20 cellular contexts compared by ENCODE assay signal in genomic region chr5:91132552-91132951, GRCh38.
A peak's percentile ranks its signal among the peaks of the same experiment; 100 is the strongest.
DNase-seq lines count a peak whose midpoint lies in the region; ATAC-seq, FAIRE-seq and TF ChIP-seq lines count a peak whose summit lies in the region.
"Had no signal": no experiment of that assay in that cellular context is flagged by ENCODE, and none has a peak within 500 bp of the region (broad histone marks: within the 10 kb centered on the region; RNA-seq: fewer than 3 reads in every experiment).

No MANE protein-coding gene starts in this region.

- H3K4me2 ChIP-seq in endothelial cell of umbilical vein (ENCODE audit: insufficient read depth, low read length) (no peak overlapping the region), GM23338 (no peak overlapping the region)

- H3K27me3 Mint-ChIP-seq in GM23338 (ENCODE audit: insufficient read depth, low read depth, poor library complexity) (peaks cover 2% of the 10 kb centered on the region), CD14-positive monocyte (ENCODE audit: low read depth in 3 of 3) (peaks cover 0 to 3% (median 0%) of the 10 kb centered on the region in 3 donors)

- H3K9me3 ChIP-seq in endothelial cell of umbilical vein (replicated peaks; ENCODE audit: control insufficient read depth, insufficient read depth, low read length), result no peaks in the 10 kb centered on the region
- H3K9me3 ChIP-seq: uterus had no signal

- H3K27ac Mint-ChIP-seq in GM23338 (no peak overlapping the region), CD14-positive monocyte (peak overlapping the region in 3 of 7 donors; percentile 26 to 59 (median 28))
- H3K27ac Mint-ChIP-seq: activated CD4-positive, alpha-beta T cell treated with anti-CD3 and anti-CD28 coated beads, Interleukin-2, amount 10 ng/mL, durations not matched to agents 24 days and 14 days; stimulated activated naive CD8-positive, alpha-beta T cell treated with anti-CD3 and anti-CD28 coated beads, Interleukin-15, Interleukin-2, amounts not matched to agents 100 ng/mL and 50 ng/mL, for 24 hours had no signal

- H3K27me3 ChIP-seq in endothelial cell of umbilical vein (ENCODE audit: control insufficient read depth in 2 of 2, insufficient read depth in 2 of 2, low read length in 2 of 2) (no peaks in the 10 kb centered on the region), GM23338 (ENCODE audit: insufficient read depth) (no peaks in the 10 kb centered on the region)
- H3K27me3 ChIP-seq: uterus had no signal

- H3K36me3 ChIP-seq in endothelial cell of umbilical vein (ENCODE audit: control insufficient read depth in 2 of 2, extremely low read depth in 1 of 2, insufficient read depth in 2 of 2, low read length in 2 of 2), result no peaks in the 10 kb centered on the region
- no peaks in the 10 kb centered on the region for H3K36me3 ChIP-seq in GM23338 (ENCODE audit: insufficient read depth)
- H3K36me3 ChIP-seq: uterus had no signal

- CTCF ChIA-PET in endothelial cell of umbilical vein (lab: Charles Lee), result no interaction called here

- TF ChIP-seq POLR2A in GM12891 (IDR thresholded peaks at IDR 0.05; ENCODE audit: low read depth, low read length) (no peak), endothelial cell of umbilical vein (IDR thresholded peaks at IDR 0.05; ENCODE audit: low read depth, low read length) (no peak)

- H2AFZ ChIP-seq in endothelial cell of umbilical vein (ENCODE audit: low read depth, low read length), result peak overlapping the region; percentile 31
- H2AFZ ChIP-seq in GM23338, result no peak overlapping the region

- intact Hi-C loops in endothelial cell of umbilical vein (cut with micrococcal nuclease), result no loop called here
- intact Hi-C loops in CD14-positive monocyte (cut with micrococcal nuclease), result no loop called here

- H3K4me3 Mint-ChIP-seq in GM23338, result no peak overlapping the region
- no peak overlapping the region for H3K4me3 Mint-ChIP-seq in CD14-positive monocyte
- H3K4me3 Mint-ChIP-seq: activated CD4-positive, alpha-beta T cell treated with anti-CD3 and anti-CD28 coated beads, Interleukin-2, amount 10 ng/mL, durations not matched to agents 24 days and 14 days; activated T-cell treated with anti-CD3 and anti-CD28 coated beads, Interleukin-2, amount 50 U/mL, for 4 hours; stimulated activated naive CD8-positive, alpha-beta T cell treated with anti-CD3 and anti-CD28 coated beads, Interleukin-15, Interleukin-2, amounts not matched to agents 100 ng/mL and 50 ng/mL, for 24 hours had no signal

- no peak for FAIRE-seq in GM12891 (lab: Jason Lieb, UNC)
- FAIRE-seq in endothelial cell of umbilical vein (lab: Jason Lieb, UNC), result no peak
- FAIRE-seq: keratinocyte had no signal

- H3K4me1 Mint-ChIP-seq in GM23338 (peaks cover 4% of the 10 kb centered on the region), CD14-positive monocyte (peaks cover 10% of the 10 kb centered on the region)

- H3F3A ChIP-seq in GM23338 (replicated peaks; ENCODE audit: low read depth), result no peaks in the 10 kb centered on the region

- DNase-seq in GM12891 (ENCODE audit: insufficient read length, low spot score) (no peak), endothelial cell of umbilical vein (ENCODE audit: low read depth, low spot score) (peak; percentile 66), GM23338 (ENCODE audit: low spot score) (no peak), CD14-positive monocyte (ENCODE audit: low spot score) (no peak), NCI-H128 (lab: John Stamatoyannopoulos, UW; ENCODE audit: unreplicated experiment) (no peak)
- DNase-seq: ACHN; activated CD4-positive, alpha-beta T cell treated with anti-CD3 and anti-CD28 coated beads, Interleukin-2, amount 10 ng/mL, durations not matched to agents 24 days and 14 days; activated T-cell treated with anti-CD3 and anti-CD28 coated beads, Interleukin-2, amount 50 U/mL, for 4 hours; GF-D8; NCI-H2171 treated with DMSO at 0.1 percent for 48 hours; nucleus accumbens; Right ventricle myocardium superior; T-helper 9 cell; uterus had no signal

- H3K27ac ChIP-seq in endothelial cell of umbilical vein (ENCODE audit: insufficient read depth, low read depth, low read length), result no peak overlapping the region
- H3K27ac ChIP-seq in GM23338 (ENCODE audit: low read depth), result no peak overlapping the region
- H3K27ac ChIP-seq: epithelial cell of prostate, uterus had no signal

- no peaks in the 10 kb centered on the region for H3K36me3 Mint-ChIP-seq in GM23338 (ENCODE audit: low read depth)
- H3K36me3 Mint-ChIP-seq in CD14-positive monocyte, result peaks cover 2 to 7% of the 10 kb centered on the region in 2 donors

- no peaks in the 10 kb centered on the region for H3K9me1 ChIP-seq in endothelial cell of umbilical vein (replicated peaks; ENCODE audit: control insufficient read depth, extremely low read depth, insufficient read depth, low read length)

- TF ChIP-seq CTCF in endothelial cell of umbilical vein (IDR thresholded peaks at IDR 0.05; ENCODE audit: extremely low read depth in 1 of 2, insufficient read depth in 1 of 2, low read depth in 1 of 2, low read length in 2 of 2) (no peak), GM23338 (conservative IDR thresholded peaks at IDR 0.05; ENCODE audit: low read depth in 2 of 2) (no peak), CD14-positive monocyte (IDR thresholded peaks at IDR 0.05) (no peak)

- dilution Hi-C loops in endothelial cell of umbilical vein (cut with MboI; ENCODE audit: extremely low pct_ligation_motif_present, low sequenced_read_pairs), result no loop called here

- H3K4me1 ChIP-seq in endothelial cell of umbilical vein (ENCODE audit: control insufficient read depth, extremely low read depth, insufficient read depth, low read length), result peaks cover 3% of the 10 kb centered on the region
- no peaks in the 10 kb centered on the region for H3K4me1 ChIP-seq in GM23338 (ENCODE audit: insufficient read depth)

- H3K9me2 ChIP-seq in GM23338 (ENCODE audit: insufficient read depth), result no peaks in the 10 kb centered on the region

- H3K79me2 ChIP-seq in endothelial cell of umbilical vein (ENCODE audit: control insufficient read depth, insufficient read depth, low read length) (no peaks in the 10 kb centered on the region), GM23338 (replicated peaks; ENCODE audit: insufficient read depth) (no peaks in the 10 kb centered on the region)

- POLR2A ChIA-PET in endothelial cell of umbilical vein (lab: Charles Lee), result no interaction called here

- no peak overlapping the region for H3K9ac ChIP-seq in endothelial cell of umbilical vein (replicated peaks; ENCODE audit: extremely low read depth, insufficient read depth, low read length)

- ATAC-seq in GM21723 (IDR thresholded peaks at IDR 0.05; ENCODE audit: unreplicated experiment), result peak; percentile 59
- ATAC-seq in HG03196 (IDR thresholded peaks at IDR 0.05; ENCODE audit: unreplicated experiment), result peak; percentile 54
- ATAC-seq in GM23338, result no peak
- no peak for ATAC-seq in HG02852 (IDR thresholded peaks at IDR 0.05; ENCODE audit: unreplicated experiment)
- ATAC-seq: activated T-cell treated with anti-CD3 and anti-CD28 coated beads, Interleukin-2, amount 50 U/mL, for 4 hours had no signal

- no TSS peak for BruUV-seq in endothelial cell of umbilical vein (replicated peaks; lab: Mats Ljungman, UMichigan)

- no peak overlapping the region for H3K4me3 ChIP-seq in endothelial cell of umbilical vein (replicated peaks in 1 of 3; ENCODE audit: insufficient read depth in 1 of 3, low read depth in 1 of 3, low read length in 3 of 3)
- no peak overlapping the region for H3K4me3 ChIP-seq in GM23338
- H3K4me3 ChIP-seq: uterus had no signal

- H3K9me3 Mint-ChIP-seq in GM23338 (no peaks in the 10 kb centered on the region), CD14-positive monocyte (peaks cover 0 to 6% (median 1%) of the 10 kb centered on the region in 7 donors)
- H3K9me3 Mint-ChIP-seq: activated T-cell treated with anti-CD3 and anti-CD28 coated beads, Interleukin-2, amount 50 U/mL, for 4 hours; stimulated activated naive CD8-positive, alpha-beta T cell treated with anti-CD3 and anti-CD28 coated beads, Interleukin-15, Interleukin-2, amounts not matched to agents 100 ng/mL and 50 ng/mL, for 24 hours had no signal

- no peaks in the 10 kb centered on the region for H4K20me1 ChIP-seq in endothelial cell of umbilical vein (replicated peaks; ENCODE audit: control insufficient read depth, extremely low read depth, insufficient read depth, low read length)
- H4K20me1 ChIP-seq in GM23338 (replicated peaks; ENCODE audit: insufficient read depth), result no peaks in the 10 kb centered on the region

TF ChIP-seq in GM12891, 5 proteins besides CTCF, POLR2A, EP300 and RAD21:
- TF ChIP-seq PAX5 (IDR thresholded peaks at IDR 0.05; ENCODE audit: insufficient read depth, low read length, severe bottlenecking) (no peak), SPI1 (IDR thresholded peaks at IDR 0.05; ENCODE audit: low read depth, low read length) (peak; percentile 63)

TF ChIP-seq in endothelial cell of umbilical vein, 7 proteins besides CTCF, POLR2A, EP300 and RAD21:
- no peak for TF ChIP-seq POLR2AphosphoS5 (IDR thresholded peaks at IDR 0.05; ENCODE audit: insufficient read depth, low read depth, low read length)
- TF ChIP-seq, protein P1, sequence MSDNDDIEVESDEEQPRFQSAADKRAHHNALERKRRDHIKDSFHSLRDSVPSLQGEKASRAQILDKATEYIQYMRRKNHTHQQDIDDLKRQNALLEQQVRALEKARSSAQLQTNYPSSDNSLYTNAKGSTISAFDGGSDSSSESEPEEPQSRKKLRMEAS (IDR thresholded peaks at IDR 0.05; ENCODE audit: insufficient read depth, insufficient read length), result no peak
TF ChIP-seq in endothelial cell of umbilical vein: peak in this region for 0.

TF ChIP-seq in GM23338, 12 proteins besides CTCF, POLR2A, EP300 and RAD21 (continues in another document):
- no peak for TF ChIP-seq JUNB (IDR thresholded peaks at IDR 0.05; ENCODE audit: unreplicated experiment)
- TF ChIP-seq ZNF114 (CRISPR knock-in tag; IDR thresholded peaks at IDR 0.05), result no peak
- no peak for TF ChIP-seq ZNF331 (CRISPR knock-in tag; IDR thresholded peaks at IDR 0.05; ENCODE audit: low read depth)
- TF ChIP-seq EZH2 (IDR thresholded peaks at IDR 0.05; ENCODE audit: low read depth, unreplicated experiment), result no peak
- no peak for TF ChIP-seq EZH2phosphoT487 (IDR thresholded peaks at IDR 0.05; ENCODE audit: unreplicated experiment)
- no peak for TF ChIP-seq ETS1 (IDR thresholded peaks at IDR 0.05)

Comparison
In these comparisons a context has a peak if more than half of its experiments do, and no peak if none do; other contexts are left out.
1. ATAC-seq: peak in GM21723 (single experiment) and HG03196 (single experiment); none in GM23338 (single experiment) and HG02852 (single experiment).